ENCODE assay signal across 8 cellular contexts in genomic region chr14:100064609-100065160, GRCh38. TPM values are rescaled to one million over a fixed set of nuclear protein-coding genes. Genes with fewer than 3 reads are reported as not detected.
DNase-seq lines count a peak whose midpoint lies in the region; ATAC-seq and TF ChIP-seq lines count a peak whose summit lies in the region.
"Not testable (repeated sequence)": the region's sequence is repeated elsewhere in the genome, so short reads cannot be mapped to it uniquely, and the experiment has no call there.

No MANE protein-coding gene starts in this region.

- H3K36me3 Mint-ChIP-seq in activated T-helper 1 cell treated with anti-CD3 and anti-CD28 coated beads, Interleukin-12 subunit alpha, Interleukin-12 subunit beta, Interleukin-2, Interleukin-4 antibody, amounts not matched to agents 30 ng/mL and 10 ng/mL and 1 ng/mL, durations not matched to agents 14 hours and 24 hours and 36 hours (ENCODE audit: low read depth); natural killer cell treated with Interleukin-12 subunit alpha and Interleukin-12 subunit beta and Interleukin-15 and Interleukin-18, amount 100 ng/mL, for 72 hours: not testable (repeated sequence)

- TF ChIP-seq CTCF in GM12875 (IDR thresholded peaks at IDR 0.05; ENCODE audit: borderline replicate concordance, insufficient read depth, low read depth, low read length); SU-DHL-6 (IDR thresholded peaks at IDR 0.05; ENCODE audit: insufficient read depth, low read length, poor library complexity, severe bottlenecking); cardiac muscle cell (IDR thresholded peaks at IDR 0.05; ENCODE audit: low read depth, low read length); upper lobe of right lung (IDR thresholded peaks at IDR 0.05): not testable (repeated sequence)

- peaks cover 30% of the 10 kb centered on the region for H3K79me2 ChIP-seq in SU-DHL-6 (ENCODE audit: insufficient read depth, low read length)

- H3K9me3 Mint-ChIP-seq in activated T-helper 1 cell treated with anti-CD3 and anti-CD28 coated beads, Interleukin-12 subunit alpha, Interleukin-12 subunit beta, Interleukin-2, Interleukin-4 antibody, amounts not matched to agents 30 ng/mL and 10 ng/mL and 1 ng/mL, durations not matched to agents 14 hours and 24 hours and 36 hours; natural killer cell treated with Interleukin-12 subunit alpha and Interleukin-12 subunit beta and Interleukin-15 and Interleukin-18, amount 100 ng/mL, for 72 hours: not testable (repeated sequence)

- H3K9me2 ChIP-seq in SU-DHL-6 (replicated peaks; ENCODE audit: insufficient read depth, low read length): not testable (repeated sequence)

- peak overlapping the region; percentile 88 for H3K4me3 Mint-ChIP-seq in activated T-helper 1 cell treated with anti-CD3 and anti-CD28 coated beads, Interleukin-12 subunit alpha, Interleukin-12 subunit beta, Interleukin-2, Interleukin-4 antibody, amounts not matched to agents 30 ng/mL and 10 ng/mL and 1 ng/mL, durations not matched to agents 14 hours and 24 hours and 36 hours
- H3K4me3 Mint-ChIP-seq in natural killer cell treated with Interleukin-12 subunit alpha and Interleukin-12 subunit beta and Interleukin-15 and Interleukin-18, amount 100 ng/mL, for 72 hours: peak overlapping the region; percentile 97

- not testable (repeated sequence) for H4K20me1 ChIP-seq in SU-DHL-6 (ENCODE audit: low read depth, low read length)

- H3K27me3 Mint-ChIP-seq in activated T-helper 1 cell treated with anti-CD3 and anti-CD28 coated beads, Interleukin-12 subunit alpha, Interleukin-12 subunit beta, Interleukin-2, Interleukin-4 antibody, amounts not matched to agents 30 ng/mL and 10 ng/mL and 1 ng/mL, durations not matched to agents 14 hours and 24 hours and 36 hours (ENCODE audit: insufficient read depth); natural killer cell treated with Interleukin-12 subunit alpha and Interleukin-12 subunit beta and Interleukin-15 and Interleukin-18, amount 100 ng/mL, for 72 hours: not testable (repeated sequence)

- ATAC-seq in GM21619 (IDR thresholded peaks at IDR 0.05; ENCODE audit: unreplicated experiment) (peak; percentile 6), HG03460 (IDR thresholded peaks at IDR 0.05; ENCODE audit: unreplicated experiment) (peak; percentile 5)
- ATAC-seq in natural killer cell treated with Interleukin-12 subunit alpha and Interleukin-12 subunit beta and Interleukin-15 and Interleukin-18, amount 100 ng/mL, for 72 hours; upper lobe of right lung: not testable (repeated sequence)

- peak overlapping the region; percentile 53 for H2AFZ ChIP-seq in SU-DHL-6 (ENCODE audit: low read depth, low read length, severe bottlenecking)

- not testable (repeated sequence) for H3K27me3 ChIP-seq in SU-DHL-6 (ENCODE audit: low read length); cardiac muscle cell; upper lobe of right lung

- peak overlapping the region; percentile 85 for H3K4me2 ChIP-seq in SU-DHL-6 (ENCODE audit: low read depth, low read length, poor library complexity, severe bottlenecking)

- H3K9ac ChIP-seq in SU-DHL-6 (ENCODE audit: low read length): peak overlapping the region; percentile 69

- DNase-seq in activated T-helper 1 cell treated with anti-CD3 and anti-CD28 coated beads, Interleukin-12 subunit alpha, Interleukin-12 subunit beta, Interleukin-2, Interleukin-4 antibody, amounts not matched to agents 30 ng/mL and 10 ng/mL and 1 ng/mL, durations not matched to agents 14 hours and 24 hours and 36 hours (ENCODE audit: low spot score); cardiac muscle cell (ENCODE audit: low read depth in 1 of 2, low spot score in 1 of 2); natural killer cell treated with Interleukin-12 subunit alpha and Interleukin-12 subunit beta and Interleukin-15 and Interleukin-18, amount 100 ng/mL, for 72 hours (ENCODE audit: low spot score); upper lobe of right lung: not testable (repeated sequence)

- H3K27ac Mint-ChIP-seq in activated T-helper 1 cell treated with anti-CD3 and anti-CD28 coated beads, Interleukin-12 subunit alpha, Interleukin-12 subunit beta, Interleukin-2, Interleukin-4 antibody, amounts not matched to agents 30 ng/mL and 10 ng/mL and 1 ng/mL, durations not matched to agents 14 hours and 24 hours and 36 hours: peak overlapping the region; percentile 99
- peak overlapping the region; percentile 93 to 99 for H3K27ac Mint-ChIP-seq in natural killer cell treated with Interleukin-12 subunit alpha and Interleukin-12 subunit beta and Interleukin-15 and Interleukin-18, amount 100 ng/mL, for 72 hours

- not testable (repeated sequence) for H3K36me3 ChIP-seq in SU-DHL-6 (ENCODE audit: low read length); cardiac muscle cell; upper lobe of right lung

- H3K27ac ChIP-seq in SU-DHL-6 (ENCODE audit: low read depth, low read length) (peak overlapping the region; percentile 95), cardiac muscle cell (peak overlapping the region; percentile 71), upper lobe of right lung (peak overlapping the region; percentile 80)

- H3K4me1 ChIP-seq in cardiac muscle cell (ENCODE audit: low read depth): peaks cover 26% of the 10 kb centered on the region
- peaks cover 16% of the 10 kb centered on the region for H3K4me1 ChIP-seq in upper lobe of right lung

- H3K4me3 ChIP-seq in GM12875 (ENCODE audit: low read depth, low read length) (peak overlapping the region; percentile 74), SU-DHL-6 (ENCODE audit: insufficient read depth, low read length, poor library complexity, severe bottlenecking) (peak overlapping the region; percentile 50), upper lobe of right lung (peak overlapping the region; percentile 43)
- H3K4me3 ChIP-seq in cardiac muscle cell: not testable (repeated sequence)

- intact Hi-C loops in activated T-helper 1 cell treated with anti-CD3 and anti-CD28 coated beads, Interleukin-12 subunit alpha, Interleukin-12 subunit beta, Interleukin-2, Interleukin-4 antibody, amounts not matched to agents 30 ng/mL and 10 ng/mL and 1 ng/mL, durations not matched to agents 14 hours and 24 hours and 36 hours (cut with micrococcal nuclease): loop anchor here (1.0 to 10.0 kb wide), 7 partner anchors 9 to 1890 kb away; partner anchors contain the start of genes CCNK, CYP46A1 and SETD3
- intact Hi-C loops in upper lobe of right lung (cut with DNase I): not testable (repeated sequence)

- peaks cover 81% of the 10 kb centered on the region for H3K4me1 Mint-ChIP-seq in activated T-helper 1 cell treated with anti-CD3 and anti-CD28 coated beads, Interleukin-12 subunit alpha, Interleukin-12 subunit beta, Interleukin-2, Interleukin-4 antibody, amounts not matched to agents 30 ng/mL and 10 ng/mL and 1 ng/mL, durations not matched to agents 14 hours and 24 hours and 36 hours (ENCODE audit: low read depth)
- peaks cover 76 to 87% of the 10 kb centered on the region in 2 donors for H3K4me1 Mint-ChIP-seq in natural killer cell treated with Interleukin-12 subunit alpha and Interleukin-12 subunit beta and Interleukin-15 and Interleukin-18, amount 100 ng/mL, for 72 hours (ENCODE audit: low read depth in 2 of 2)

- peaks cover 57% of the 10 kb centered on the region for H3F3A ChIP-seq in SU-DHL-6 (ENCODE audit: insufficient read depth)

- not testable (repeated sequence) for H3K9me3 ChIP-seq in SU-DHL-6 (ENCODE audit: insufficient read depth, low read length); cardiac muscle cell (ENCODE audit: low read depth); upper lobe of right lung

RNA-seq across cellular contexts. Expression of gene EVL, which starts 0.5 kb away (rescaled TPM):
- total RNA-seq in activated T-helper 1 cell treated with anti-CD3 and anti-CD28 coated beads, Interleukin-12 subunit alpha, Interleukin-12 subunit beta, Interleukin-2, Interleukin-4 antibody, amounts not matched to agents 30 ng/mL and 10 ng/mL and 1 ng/mL, durations not matched to agents 14 hours and 24 hours and 36 hours: 290 and 309 TPM in 2 replicates
- total RNA-seq in cardiac muscle cell (88.1 and 116 TPM in 2 replicates), upper lobe of right lung (206 TPM)
- 65.3 and 90.8 TPM in 2 replicates for polyA plus RNA-seq in cardiac muscle cell
- 100 to 1,000 TPM; 109 to 232 TPM for total RNA-seq in natural killer cell treated with Interleukin-12 subunit alpha and Interleukin-12 subunit beta and Interleukin-15 and Interleukin-18, amount 100 ng/mL, for 72 hours
